14 cellular contexts compared by ENCODE assay signal in the genomic region with DNA sequence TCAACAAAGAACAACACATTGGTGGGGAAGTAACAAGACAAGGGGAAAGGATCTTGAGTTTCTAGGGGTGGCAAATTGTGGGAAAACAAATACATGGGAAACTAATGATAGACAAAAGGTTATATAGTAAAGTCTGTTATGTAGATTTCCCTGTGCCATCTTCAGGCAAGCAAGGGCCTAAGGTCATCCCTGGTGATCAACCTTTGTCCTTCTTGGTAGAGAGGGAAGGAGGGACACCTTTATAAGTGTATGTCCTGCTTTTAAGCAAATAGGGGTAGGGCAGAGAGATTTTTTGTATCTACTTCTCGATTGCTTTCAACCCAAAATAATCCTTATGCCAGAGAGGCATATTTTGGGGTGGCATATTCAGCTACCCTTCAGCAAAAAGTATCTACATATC.
"Had no signal": no experiment of that assay in that cellular context is flagged by ENCODE, and none has a peak within 500 bp of the region (broad histone marks: within the 10 kb centered on the region; RNA-seq: fewer than 3 reads in every experiment).

No MANE protein-coding gene starts in this region.

- H3K27ac ChIP-seq: hepatocyte, ovary, suprapubic skin, tibial nerve had no signal

- H3K27me3 ChIP-seq: esophagus squamous epithelium, gastroesophageal sphincter, hepatocyte, ovary, suprapubic skin, tibial nerve had no signal

- H2AFZ ChIP-seq: hepatocyte had no signal

- H3K79me2 ChIP-seq: hepatocyte had no signal

- DNase-seq: dermis blood vessel endothelial cell; esophagus squamous epithelium; natural killer cell; nucleus accumbens; ovary; right cardiac atrium; stimulated activated CD4-positive, alpha-beta T cell treated with anti-CD3 and anti-CD28 coated beads, Interleukin-4, amount 100 ng/mL, for 1 hour; stimulated activated CD8-positive, alpha-beta memory T cell treated with anti-CD3 and anti-CD28 coated beads, Interleukin-4, amount 100 ng/mL, for 48 hours; stimulated activated naive CD8-positive, alpha-beta T cell treated with anti-CD3 and anti-CD28 coated beads, Interleukin-15, Interleukin-2, amounts not matched to agents 100 U/mL and 50 U/mL, for 24 hours had no signal

- H3K4me3 ChIP-seq: esophagus squamous epithelium, gastroesophageal sphincter, hepatocyte, ovary, suprapubic skin, tibial nerve had no signal

- H3K9me3 ChIP-seq: esophagus squamous epithelium, gastroesophageal sphincter, ovary, suprapubic skin, tibial nerve had no signal

- H3K36me3 ChIP-seq: esophagus squamous epithelium, gastroesophageal sphincter, ovary, suprapubic skin, tibial nerve had no signal

- ATAC-seq: gastroesophageal sphincter; natural killer cell; right cardiac atrium; stimulated activated effector memory CD8-positive, alpha-beta T cell treated with anti-CD3 and anti-CD28 coated beads, Interleukin-12 subunit alpha, Interleukin-12 subunit beta, amount 100 ng/mL, for 72 hours; stimulated activated naive CD8-positive, alpha-beta T cell treated with anti-CD3 and anti-CD28 coated beads, Interleukin-15, Interleukin-2, amounts not matched to agents 100 U/mL and 50 U/mL, for 24 hours had no signal

- H3K4me1 ChIP-seq: suprapubic skin had no signal
